In genomic region chr18:48032876-48033769, GRCh38 we compare ENCODE assay signal across 11 cellular contexts.
DNase-seq lines count a peak whose midpoint lies in the region; ATAC-seq and TF ChIP-seq lines count a peak whose summit lies in the region.
"Had no signal": no experiment of that assay in that cellular context is flagged by ENCODE, and none has a peak within 500 bp of the region (broad histone marks: within the 10 kb centered on the region; RNA-seq: fewer than 3 reads in every experiment).

No MANE protein-coding gene starts in this region.

- H3K4me3 Mint-ChIP-seq in MCF 10A (ENCODE audit: unreplicated experiment): no peak overlapping the region
- H3K4me3 Mint-ChIP-seq: naive thymus-derived CD4-positive, alpha-beta T cell had no signal

- no CpG with 5 or more reads among the region's 3 CpGs for WGBS in mesendoderm (ENCODE audit: extremely low coverage, insufficient coverage, low lambda C conversion rate)

- peaks cover 23% of the 10 kb centered on the region for H3K4me1 Mint-ChIP-seq in MCF 10A (ENCODE audit: insufficient read depth, unreplicated experiment)
- H3K4me1 Mint-ChIP-seq: naive thymus-derived CD4-positive, alpha-beta T cell had no signal

- H3K27me3 ChIP-seq in mesendoderm (ENCODE audit: insufficient read depth, low read length, poor library complexity): no peaks in the 10 kb centered on the region
- H3K27me3 ChIP-seq: uterus had no signal

- H3K36me3 ChIP-seq in mesendoderm (ENCODE audit: control insufficient read depth, insufficient read depth, low read length): no peaks in the 10 kb centered on the region
- H3K36me3 ChIP-seq: uterus had no signal

- H3K4me2 ChIP-seq in mesendoderm (ENCODE audit: low read length): no peak overlapping the region

- no peak overlapping the region for H4K5ac ChIP-seq in mesendoderm (ENCODE audit: low read length)

- H2BK120ac ChIP-seq in mesendoderm (ENCODE audit: low read depth, low read length): no peak overlapping the region

- intact Hi-C loops in MCF 10A (cut with micrococcal nuclease): loop anchor here (5.0 to 10.0 kb wide), 3 partner anchors 72 to 144 kb away; no protein-coding TSS in a partner anchor

- no peak overlapping the region for H4K8ac ChIP-seq in mesendoderm (ENCODE audit: low read depth, low read length)

- no peak overlapping the region for H3K4me3 ChIP-seq in mesendoderm (ENCODE audit: low read length)
- H3K4me3 ChIP-seq: uterus had no signal

- CTCF ChIA-PET in MCF 10A (lab: Yijun Ruan, JAX): interaction anchor here (0.6 to 16.0 kb wide), 13 partner anchors 9 to 423 kb away, joined by 3 to 264 read pairs (median 5); no protein-coding TSS in a partner anchor

- no peaks in the 10 kb centered on the region for H3K9me3 Mint-ChIP-seq in MCF 10A (ENCODE audit: unreplicated experiment)
- H3K9me3 Mint-ChIP-seq: naive thymus-derived CD4-positive, alpha-beta T cell had no signal

- TF ChIP-seq CTCF in MCF 10A (IDR thresholded peaks at IDR 0.05; ENCODE audit: unreplicated experiment): no peak

- no peak overlapping the region for H3K18ac ChIP-seq in mesendoderm (ENCODE audit: low read length)

- POLR2A ChIA-PET in MCF 10A (lab: Yijun Ruan, JAX): interaction anchor here (0.5 kb wide), 1 partner anchor 395 kb away, joined by 3 read pairs; no protein-coding TSS in a partner anchor

- H2AK5ac ChIP-seq in mesendoderm (ENCODE audit: low read length): no peak overlapping the region

- BruUV-seq in MCF 10A (replicated peaks; lab: Mats Ljungman, UMichigan): no TSS peak

- H3K27me3 Mint-ChIP-seq in MCF 10A (ENCODE audit: insufficient read depth, unreplicated experiment): no peaks in the 10 kb centered on the region
- H3K27me3 Mint-ChIP-seq: naive thymus-derived CD4-positive, alpha-beta T cell had no signal

- no peak overlapping the region for H3K4ac ChIP-seq in mesendoderm (ENCODE audit: low read depth, low read length)

- H3K79me1 ChIP-seq in mesendoderm (ENCODE audit: low read length): no peaks in the 10 kb centered on the region

- H3K27ac Mint-ChIP-seq in MCF 10A (ENCODE audit: low read depth, unreplicated experiment): peak overlapping the region; percentile 35
- H3K27ac Mint-ChIP-seq: naive thymus-derived CD4-positive, alpha-beta T cell had no signal

- no peak overlapping the region for H3K27ac ChIP-seq in mesendoderm (ENCODE audit: low read depth, low read length)
- H3K27ac ChIP-seq: uterus had no signal

- no peaks in the 10 kb centered on the region for H3K4me1 ChIP-seq in mesendoderm (ENCODE audit: control insufficient read depth, low read depth, low read length)
- H3K4me1 ChIP-seq: uterus had no signal

- peak; percentile 68 for DNase-seq in A172 (ENCODE audit: low spot score)
- peak; percentile 67 for DNase-seq in LHCN-M2 (ENCODE audit: low read depth)
- DNase-seq in MCF 10A (ENCODE audit: unreplicated experiment): no peak
- DNase-seq in kidney glomerular epithelial cell (lab: John Stamatoyannopoulos, UW): peak; percentile 60
- no peak for DNase-seq in activated CD4-positive, alpha-beta T cell treated with anti-CD3 and anti-CD28 coated beads, Interleukin-2, amount 50 U/mL, for 48 hours
- no peak for DNase-seq in mesendoderm
- DNase-seq: naive thymus-derived CD4-positive, alpha-beta T cell had no signal

- no peak overlapping the region for H3K23ac ChIP-seq in mesendoderm (ENCODE audit: low read length)

- H3K56ac ChIP-seq in mesendoderm (ENCODE audit: low read length): no peak overlapping the region

- H3K9ac ChIP-seq in mesendoderm (ENCODE audit: low read length): no peak overlapping the region

- no peaks in the 10 kb centered on the region for H3K36me3 Mint-ChIP-seq in MCF 10A (ENCODE audit: insufficient read depth, unreplicated experiment)
- H3K36me3 Mint-ChIP-seq: naive thymus-derived CD4-positive, alpha-beta T cell had no signal

- ATAC-seq in GM19452 (IDR thresholded peaks at IDR 0.05; ENCODE audit: unreplicated experiment) (no peak), HG02623 (IDR thresholded peaks at IDR 0.05; ENCODE audit: unreplicated experiment) (no peak)
- ATAC-seq: naive thymus-derived CD4-positive, alpha-beta T cell; Panc1 had no signal

- H3K79me2 ChIP-seq in mesendoderm (ENCODE audit: control insufficient read depth, insufficient read depth, low read length): no peaks in the 10 kb centered on the region

- H2BK15ac ChIP-seq in mesendoderm (replicated peaks; ENCODE audit: low read depth): no peak overlapping the region

- no peak overlapping the region for H2BK5ac ChIP-seq in mesendoderm (ENCODE audit: low read length)

Comparison
In these comparisons a context has a peak if more than half of its experiments do, and no peak if none do; other contexts are left out.
1. DNase-seq: peak in A172 (single experiment), LHCN-M2 (single experiment) and kidney glomerular epithelial cell (single experiment); none in MCF 10A (single experiment), activated CD4-positive, alpha-beta T cell treated with anti-CD3 and anti-CD28 coated beads, Interleukin-2, amount 50 U/mL, for 48 hours (0 of 2) and mesendoderm (single experiment).